15 cellular contexts compared by ENCODE assay signal in the genomic region with DNA sequence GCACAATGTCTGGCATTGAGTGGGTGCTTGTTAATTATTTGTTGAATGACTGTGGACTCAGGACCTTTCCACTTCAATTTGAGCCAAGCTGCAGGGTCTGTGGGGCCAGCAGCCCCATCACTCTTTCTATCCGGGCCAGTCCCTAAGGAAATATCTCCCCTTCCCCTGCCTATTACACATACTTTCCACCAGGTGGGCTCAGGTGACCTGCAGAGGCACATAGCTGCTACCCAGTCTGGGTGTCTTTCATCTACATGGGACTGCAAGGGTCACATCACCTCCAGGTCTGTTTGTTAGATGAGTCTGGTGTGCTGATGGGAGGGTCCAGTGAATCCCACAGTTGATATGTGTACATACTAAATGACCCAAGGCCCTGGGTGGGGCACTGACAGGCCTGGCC. TPM values are rescaled to one million over a fixed set of nuclear protein-coding genes. Genes with fewer than 3 reads are reported as not detected.
DNase-seq lines count a peak whose midpoint lies in the region; ATAC-seq and TF ChIP-seq lines count a peak whose summit lies in the region.
"Had no signal": no experiment of that assay in that cellular context is flagged by ENCODE, and none has a peak within 500 bp of the region (broad histone marks: within the 10 kb centered on the region; RNA-seq: fewer than 3 reads in every experiment).

No MANE protein-coding gene starts in this region.

- in situ Hi-C loops in astrocyte of the spinal cord (cut with HindIII; ENCODE audit: low sequenced_read_pairs) = no loop called here

- TF ChIP-seq CTCF in GM12872 (IDR thresholded peaks at IDR 0.05; ENCODE audit: insufficient read depth, low read depth, low read length) (0 out of 3 replicates have a peak, but pooled peaks have one; percentile 11), astrocyte of the spinal cord (IDR thresholded peaks at IDR 0.05; ENCODE audit: low read depth, low read length) (peak; percentile 22)

- DNase-seq in HuH-7.5 (ENCODE audit: low spot score) (peak; percentile 75), astrocyte of the spinal cord (ENCODE audit: low read depth, low spot score) (no peak), islet precursor cell (peak; percentile 70), mesenteric fat pad (ENCODE audit: low spot score) (no peak)
- DNase-seq: caudate nucleus; KBM-7; natural killer cell; NCI-H1930; right cardiac atrium; stimulated activated CD4-positive, alpha-beta T cell treated with anti-CD3 and anti-CD28 coated beads, Interleukin-4, amount 100 ng/mL, for 1 hour had no signal

- H3K4me3 ChIP-seq in astrocyte of the spinal cord (ENCODE audit: low read depth, low read length) = no peak overlapping the region
- H3K4me3 ChIP-seq: BLaER1 had no signal

- no peak for ATAC-seq in HG03280 (IDR thresholded peaks at IDR 0.05; ENCODE audit: unreplicated experiment)
- ATAC-seq in HG02885 (IDR thresholded peaks at IDR 0.05; ENCODE audit: poor library complexity, unreplicated experiment) = no peak
- ATAC-seq: left lobe of liver, natural killer cell, right cardiac atrium had no signal

RNA-seq across cellular contexts. Expression of a gene that starts 59.6 kb away (rescaled TPM):
- total RNA-seq in mesenteric fat pad = 32.9 TPM

RNA-seq across cellular contexts. Expression of a gene that starts 59.7 kb away (rescaled TPM):
- total RNA-seq in mesenteric fat pad = 270 TPM

Comparison
In these comparisons a context has a peak if more than half of its experiments do, and no peak if none do; other contexts are left out.
1. DNase-seq: peak in HuH-7.5 (single experiment) and islet precursor cell (single experiment); none in astrocyte of the spinal cord (single experiment) and mesenteric fat pad (single experiment).